2 cellular contexts compared by ENCODE assay signal in the genomic region with DNA sequence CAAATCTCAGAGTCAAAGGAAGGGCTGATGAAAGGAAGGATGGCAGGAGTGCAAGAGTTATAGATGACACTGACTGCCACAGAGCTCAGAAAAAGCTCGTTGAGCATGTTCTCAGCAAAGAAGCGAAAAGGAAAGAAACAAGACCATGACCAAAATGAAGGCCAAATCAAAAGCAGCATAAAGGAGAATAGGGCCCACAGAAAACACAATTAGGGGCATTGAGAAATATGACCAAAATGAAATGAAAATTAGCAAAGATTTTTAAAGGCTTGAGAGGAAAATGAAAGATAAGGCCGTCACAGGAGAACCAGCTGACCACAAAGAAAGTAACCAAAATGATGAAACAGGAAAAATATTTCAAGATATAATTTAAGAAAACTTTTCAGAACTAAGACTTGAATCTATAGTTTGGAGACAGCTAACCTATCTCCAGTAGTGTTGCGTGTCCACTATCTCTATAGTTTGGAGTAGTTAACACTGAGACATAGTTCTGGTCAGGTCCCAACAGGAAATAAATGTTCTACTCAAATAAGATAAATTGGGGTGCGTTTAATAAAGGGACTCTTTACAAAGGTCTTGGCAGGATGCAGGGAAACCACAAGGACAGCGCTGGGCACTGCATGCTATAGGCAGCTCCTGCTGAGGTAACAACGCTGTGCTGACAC.
A peak's percentile ranks its signal among the peaks of the same experiment; 100 is the strongest.
TF ChIP-seq lines count a peak whose summit lies in the region.

No MANE protein-coding gene starts in this region.

TF ChIP-seq in HEK293, 187 proteins besides CTCF, POLR2A, EP300 and RAD21:
- no peak for TF ChIP-seq HOXC10 (CRISPR knock-in tag; IDR thresholded peaks at IDR 0.05)
- no peak for TF ChIP-seq ZBTB20 (tag by site-specific recombination; IDR thresholded peaks at IDR 0.05)
- peak; percentile 64 for TF ChIP-seq SETDB1 (IDR thresholded peaks at IDR 0.05; ENCODE audit: insufficient read length, low read length)

TF ChIP-seq in K562, 482 proteins besides CTCF, POLR2A, EP300 and RAD21:
- TF ChIP-seq, protein P1, sequence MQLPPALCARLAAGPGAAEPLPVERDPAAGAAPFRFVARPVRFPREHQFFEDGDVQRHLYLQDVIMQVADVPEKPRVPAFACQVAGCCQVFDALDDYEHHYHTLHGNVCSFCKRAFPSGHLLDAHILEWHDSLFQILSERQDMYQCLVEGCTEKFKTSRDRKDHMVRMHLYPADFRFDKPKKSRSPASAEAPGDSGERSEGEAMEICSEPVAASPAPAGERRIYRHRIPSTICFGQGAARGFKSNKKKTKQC (CRISPR knock-in tag; IDR thresholded peaks at IDR 0.05), result no peak
- peak; percentile 17 to 38; a peak in 2 of 4 replicates for TF ChIP-seq TRIM24 (IDR thresholded peaks at IDR 0.05)
- no peak for TF ChIP-seq CEBPG (CRISPR knock-in tag; IDR thresholded peaks at IDR 0.05)
- TF ChIP-seq CEBPG (tag; conservative IDR thresholded peaks at IDR 0.05 in 1 of 2, IDR thresholded peaks at IDR 0.05 in 1 of 2), result peak; percentile 35 to 76; a peak in 3 of 4 replicates
- TF ChIP-seq CCAR2 (IDR thresholded peaks at IDR 0.05; ENCODE audit: low read depth, low read length), result no peak
- TF ChIP-seq KLF13 (tag; IDR thresholded peaks at IDR 0.05; ENCODE audit: borderline replicate concordance, low read depth), result no peak
- peak; percentile 68 for TF ChIP-seq ZNF589 (CRISPR knock-in tag; IDR thresholded peaks at IDR 0.05; ENCODE audit: low read depth)
